8 cellular contexts compared by ENCODE assay signal in the genomic region with DNA sequence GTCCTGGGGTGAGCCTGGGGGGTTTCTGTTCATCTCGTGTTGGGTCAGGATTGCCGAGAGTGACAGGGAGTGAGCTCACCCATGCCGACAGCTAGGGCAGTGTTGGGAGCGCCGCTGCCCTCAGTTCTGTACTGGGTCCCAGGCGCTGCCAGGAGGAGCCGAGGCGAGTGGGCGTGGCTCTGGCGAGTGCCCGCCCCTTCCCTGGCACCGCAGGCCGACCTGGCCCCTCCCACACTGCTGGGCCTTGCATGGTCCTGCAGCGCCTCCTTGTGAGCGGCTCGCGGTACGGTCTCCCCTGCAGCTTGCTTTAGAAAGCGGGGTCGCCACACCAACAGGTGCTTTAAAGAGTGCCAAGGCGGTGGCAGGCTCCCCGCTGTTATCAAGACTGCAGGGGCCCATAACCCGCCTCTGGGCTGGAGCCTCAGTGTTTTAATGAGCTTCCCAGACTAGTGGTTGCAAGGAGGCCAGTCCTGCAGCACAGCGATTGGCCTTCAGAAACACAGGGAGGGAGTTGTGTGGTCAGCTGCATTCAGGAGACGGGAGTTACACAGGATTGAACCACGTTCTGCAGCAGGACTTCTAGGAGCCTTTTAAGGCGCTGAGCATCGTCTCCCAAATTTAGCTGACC.
A peak's percentile ranks its signal among the peaks of the same experiment; 100 is the strongest.
DNase-seq lines count a peak whose midpoint lies in the region; ATAC-seq, FAIRE-seq and TF ChIP-seq lines count a peak whose summit lies in the region.
"Not testable (repeated sequence)": the region's sequence is repeated elsewhere in the genome, so short reads cannot be mapped to it uniquely, and the experiment has no call there.

No MANE protein-coding gene starts in this region.

- peak; percentile 62 to 79 (median 76) for TF ChIP-seq CTCF in GM12878 (IDR thresholded peaks at IDR 0.05 in 2 of 3, conservative IDR thresholded peaks at IDR 0.05 in 1 of 3; ENCODE audit: control insufficient read depth in 2 of 3, extremely low read depth in 1 of 3, insufficient read depth in 1 of 3, low read depth in 3 of 3, low read length in 3 of 3)

- H3K9ac ChIP-seq in GM12878 (ENCODE audit: control insufficient read depth, insufficient read depth, low read length): not testable (repeated sequence)
- peak overlapping the region; percentile 50 for H3K9ac ChIP-seq in skeletal muscle satellite cell (ENCODE audit: low read depth, low read length)

- WGBS in GM12878 (ENCODE audit: insufficient coverage, insufficient replicate concordance, low lambda C conversion rate, missing lambda C conversion rate): 5% methylated on average over 28 of the region's 28 CpGs

- SMC1A ChIA-PET in GM12878 (lab: Charles Lee; ENCODE audit: uncharacterized antibody, unreplicated experiment): interaction anchor here (1.3 kb wide), 2 partner anchors 112 to 132 kb away, joined by 3 read pairs; no protein-coding TSS in a partner anchor

- POLR2A ChIA-PET in GM12878 (lab: Charles Lee): not testable (repeated sequence)

- RAD21 ChIA-PET in GM12878 (lab: Charles Lee; ENCODE audit: unreplicated experiment): interaction anchor here (1.1 kb wide), 1 partner anchor 12 kb away, joined by 3 read pairs; no protein-coding TSS in a partner anchor

- not testable (repeated sequence) for H4K20me1 ChIP-seq in GM12878 (ENCODE audit: control insufficient read depth, insufficient read depth)

- TF ChIP-seq POLR2A in GM12878 (IDR thresholded peaks at IDR 0.05; ENCODE audit: low read depth, low read length): not testable (repeated sequence)

- peak; percentile 53 for ATAC-seq in GM18870 (IDR thresholded peaks at IDR 0.05; ENCODE audit: unreplicated experiment)
- ATAC-seq in HG03097 (IDR thresholded peaks at IDR 0.05; ENCODE audit: low FRiP score, unreplicated experiment): peak; percentile 82
- peak; percentile 99 for ATAC-seq in GM12878

- not testable (repeated sequence) for H3K79me2 ChIP-seq in ACC112 (ENCODE audit: control insufficient read depth, insufficient read depth, low read length, unreplicated experiment); GM12878 (ENCODE audit: control insufficient read depth, insufficient read depth, low read length)

- not testable (repeated sequence) for H3K27ac ChIP-seq in ACC112 (ENCODE audit: low read depth, low read length); GM12878 (ENCODE audit: control insufficient read depth, insufficient read depth)

- BruUV-seq in GM12878 (replicated peaks; lab: Mats Ljungman, UMichigan): not testable (repeated sequence)

- not testable (repeated sequence) for TF ChIP-seq EP300 in GM12878 (IDR thresholded peaks at IDR 0.05; ENCODE audit: borderline replicate concordance in 1 of 2, control insufficient read depth in 1 of 2, low read depth in 2 of 2, low read length in 2 of 2)

- peak overlapping the region; percentile 30; the same call in 1 of the 2 replicates for H3K4me3 ChIP-seq in ACC112 (ENCODE audit: low read depth, low read length)
- H3K4me3 ChIP-seq in GM12878: not testable (repeated sequence)
- H3K4me3 ChIP-seq in skeletal muscle satellite cell (ENCODE audit: low read length): peak overlapping the region; percentile 70

- not testable (repeated sequence) for H3K36me3 ChIP-seq in ACC112 (ENCODE audit: insufficient read depth, low read length); GM12878 (ENCODE audit: control insufficient read depth in 2 of 2, insufficient read depth in 2 of 2, low read length in 1 of 2); skeletal muscle satellite cell (ENCODE audit: insufficient read depth, low read length)

- peak; percentile 75 for TF ChIP-seq RAD21 in GM12878 (IDR thresholded peaks at IDR 0.05; ENCODE audit: insufficient read depth, low read depth, low read length)

- H2AFZ ChIP-seq in ACC112 (ENCODE audit: low read length, unreplicated experiment): not testable (repeated sequence)
- peak overlapping the region; percentile 29; the same call in 1 of the 2 replicates for H2AFZ ChIP-seq in GM12878 (ENCODE audit: control insufficient read depth, low read depth, low read length)

- CTCF ChIA-PET in GM12878 (lab: Yijun Ruan, JAX): interaction anchor here (0.6 to 3.9 kb wide), 13 partner anchors 10 to 757 kb away, joined by 3 to 18 read pairs (median 4); a partner anchor contains a TSS

- intact Hi-C loops in GM12878 (cut with micrococcal nuclease; ENCODE audit: unreplicated experiment): loop anchor here (1.0 kb wide), 1 partner anchor 133 kb away; no protein-coding TSS in a partner anchor

- not testable (repeated sequence) for H3K4me1 ChIP-seq in ACC112 (ENCODE audit: control insufficient read depth, insufficient read depth, low read length, unreplicated experiment); GM12878 (ENCODE audit: control insufficient read depth, insufficient read depth, low read length)
- peaks cover 22% of the 10 kb centered on the region for H3K4me1 ChIP-seq in skeletal muscle satellite cell (ENCODE audit: control insufficient read depth, insufficient read depth, low read length)

- H3K9me3 ChIP-seq in GM12878 (replicated peaks; ENCODE audit: control insufficient read depth, insufficient read depth, low read length); skeletal muscle satellite cell (replicated peaks; ENCODE audit: low read length): not testable (repeated sequence)

- not testable (repeated sequence) for H3K27me3 ChIP-seq in ACC112 (ENCODE audit: insufficient read depth, low read length); GM12878 (replicated peaks in 1 of 2; ENCODE audit: control insufficient read depth in 2 of 2, insufficient read depth in 2 of 2, low read length in 1 of 2); skeletal muscle satellite cell (ENCODE audit: control insufficient read depth, insufficient read depth, low read length)

- peak; percentile 32 for DNase-seq in NCI-H2107 treated with DMSO at 0.1 percent for 48 hours (lab: John Stamatoyannopoulos, UW; ENCODE audit: unreplicated experiment)
- peak; percentile 89 for DNase-seq in UCSD-AML1 (lab: John Stamatoyannopoulos, UW; ENCODE audit: unreplicated experiment)
- not testable (repeated sequence) for DNase-seq in GM12878 (ENCODE audit: low read depth, low spot score)
- DNase-seq in iPS DF 19.7 (ENCODE audit: low read depth, low spot score): peak; percentile 60

- in situ Hi-C loops in GM12878 (cut with MboI): loop anchor here (5.0 kb wide), 1 partner anchor 804 kb away; no protein-coding TSS in a partner anchor

- FAIRE-seq in GM12878 (lab: Jason Lieb, UNC): peak; percentile 64

- not testable (repeated sequence) for H3K4me2 ChIP-seq in GM12878 (ENCODE audit: control insufficient read depth, insufficient read depth)
- peak overlapping the region; percentile 89 for H3K4me2 ChIP-seq in skeletal muscle satellite cell (ENCODE audit: low read length)

TF ChIP-seq in GM12878, 131 proteins besides CTCF, POLR2A, EP300 and RAD21:
- TF ChIP-seq SP1 (IDR thresholded peaks at IDR 0.05; ENCODE audit: low read depth, low read length) (peak; percentile 55), SMC3 (IDR thresholded peaks at IDR 0.05; ENCODE audit: borderline replicate concordance, low read length) (peak; percentile 50; the same call in 1 of the 2 replicates), RUNX3 (IDR thresholded peaks at IDR 0.05; ENCODE audit: low read length) (0 out of 2 replicates have a peak, but pooled peaks have one; percentile 12), YY1 (IDR thresholded peaks at IDR 0.05; ENCODE audit: low read depth, low read length) (0 out of 2 replicates have a peak, but pooled peaks have one; percentile 29), EGR1 (IDR thresholded peaks at IDR 0.05; ENCODE audit: borderline replicate concordance in 1 of 2, low read depth in 2 of 2, low read length in 2 of 2) (peak in 1 of 2 experiments; percentile 28; a peak in 1 of 3 replicates), POU2F2 (IDR thresholded peaks at IDR 0.05; ENCODE audit: borderline replicate concordance, low read depth, low read length) (0 out of 3 replicates have a peak, but pooled peaks have one; percentile 12)
